ENCODE assay signal across 26 cellular contexts in the genomic region with DNA sequence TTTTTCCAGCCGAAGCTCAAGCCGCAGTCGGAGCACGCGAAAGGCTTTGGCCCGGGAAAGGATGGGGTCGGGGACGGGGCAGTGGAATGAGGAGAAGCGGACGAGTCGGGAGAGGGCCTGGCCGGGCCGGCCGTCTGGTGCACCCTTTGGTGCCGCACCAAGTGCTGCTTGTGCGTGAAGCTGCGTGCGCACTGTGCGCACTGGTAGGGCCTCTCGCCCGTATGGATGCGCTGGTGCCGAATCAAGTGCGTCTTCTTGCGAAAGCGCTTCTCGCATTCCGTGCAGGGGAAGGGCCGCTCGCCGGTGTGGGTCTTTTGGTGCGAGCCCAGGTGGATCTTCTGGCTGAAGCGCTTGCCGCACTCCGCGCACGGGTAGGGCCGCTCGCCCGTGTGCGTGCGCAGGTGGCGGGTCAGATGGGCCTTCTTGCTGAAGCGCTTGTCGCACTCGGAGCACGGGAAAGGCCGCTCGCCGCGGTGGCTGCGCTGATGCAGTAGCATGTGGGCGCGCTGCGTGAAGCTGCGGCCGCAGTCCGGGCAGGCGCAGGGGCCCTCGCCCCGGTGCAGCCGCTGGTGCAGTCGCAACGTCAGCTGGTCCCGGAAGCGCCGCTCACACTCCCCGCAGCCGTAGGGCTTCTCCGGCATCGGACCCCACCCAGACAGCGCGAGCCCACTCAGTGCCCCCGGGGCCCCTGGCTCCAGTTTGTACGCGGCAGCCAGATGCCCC. TPM values are rescaled to one million over a fixed set of nuclear protein-coding genes. Genes with fewer than 3 reads are reported as not detected.
DNase-seq lines count a peak whose midpoint lies in the region; ATAC-seq and TF ChIP-seq lines count a peak whose summit lies in the region.
"Had no signal": no experiment of that assay in that cellular context is flagged by ENCODE, and none has a peak within 500 bp of the region (broad histone marks: within the 10 kb centered on the region; RNA-seq: fewer than 3 reads in every experiment).

No MANE protein-coding gene starts in this region.

- no peaks in the 10 kb centered on the region for H3F3A ChIP-seq in neural cell (ENCODE audit: insufficient read depth, low read length, poor library complexity, severe bottlenecking)

- H3K9ac ChIP-seq in neural cell (ENCODE audit: low read length), result no peak overlapping the region
- H3K9ac ChIP-seq: BLaER1, GM23248 had no signal

- no peak for TF ChIP-seq RAD21 in neural cell (conservative IDR thresholded peaks at IDR 0.05)

- H4K20me1 ChIP-seq in neural cell (ENCODE audit: insufficient read depth), result no peaks in the 10 kb centered on the region

- H3K4me3 ChIP-seq in neural cell (ENCODE audit: low read length) (peak overlapping the region; percentile 3), brain microvascular endothelial cell (ENCODE audit: low read depth, low read length) (no peak overlapping the region)
- H3K4me3 ChIP-seq: BLaER1, colonic mucosa, GM23248, sigmoid colon, SJSA1 had no signal

- ATAC-seq in Right ventricle myocardium superior (ENCODE audit: poor library complexity), result peak; percentile 34
- no peak for ATAC-seq in Right ventricle myocardium inferior
- ATAC-seq in left ventricle myocardium superior, result peak; percentile 26
- no peak for ATAC-seq in HG03097 (IDR thresholded peaks at IDR 0.05; ENCODE audit: low FRiP score, unreplicated experiment)

- H3K27me3 ChIP-seq in neural cell (ENCODE audit: insufficient read depth, low read depth, low read length), result peaks cover 43% of the 10 kb centered on the region
- H3K27me3 ChIP-seq in brain microvascular endothelial cell (replicated peaks), result peaks cover 76% of the 10 kb centered on the region
- H3K27me3 ChIP-seq: BLaER1, neutrophil had no signal

- H3K27ac ChIP-seq in neural cell (ENCODE audit: low read length), result no peak overlapping the region
- no peak overlapping the region for H3K27ac ChIP-seq in brain microvascular endothelial cell
- H3K27ac ChIP-seq: 22Rv1, BLaER1, colonic mucosa, foreskin keratinocyte, GM23248, sigmoid colon, SJSA1 had no signal

- no peak overlapping the region for H2AFZ ChIP-seq in neural cell (ENCODE audit: low read depth, low read length)
- H2AFZ ChIP-seq: GM23248 had no signal

- no peaks in the 10 kb centered on the region for H3K79me2 ChIP-seq in neural cell (replicated peaks; ENCODE audit: insufficient read depth, low read length)

- no peak for DNase-seq in Right ventricle myocardium superior
- DNase-seq in Right ventricle myocardium inferior (ENCODE audit: missing footprints), result no peak
- no peak for DNase-seq in left ventricle myocardium superior
- DNase-seq in ureter (ENCODE audit: low spot score), result peak; percentile 37
- DNase-seq in brain microvascular endothelial cell, result no peak
- no peak for DNase-seq in DMS79 treated with DMSO at 0.1 percent for 48 hours (lab: John Stamatoyannopoulos, UW)
- DNase-seq: activated CD8-positive, alpha-beta memory T cell treated with anti-CD3 and anti-CD28 coated beads, Interleukin-2, amount 50 U/mL, for 48 hours; activated gamma-delta T cell treated with Interleukin-2 at 50 U/mL for 16 hours; anterior cingulate cortex; colonic mucosa; DMS153; foreskin keratinocyte; GM23248; immature natural killer cell; NCI-H1092; NCI-H2081; NCI-H526 treated with DMSO at 0.1 percent for 48 hours; sigmoid colon; stimulated activated CD4-positive, alpha-beta T cell treated with anti-CD3 and anti-CD28 coated beads, Interleukin-2, amount 100 ng/mL, for 48 hours; T1000 had no signal

- H3K36me3 ChIP-seq in neural cell (ENCODE audit: insufficient read depth, low read length) (peaks cover 7% of the 10 kb centered on the region), brain microvascular endothelial cell (replicated peaks) (no peaks in the 10 kb centered on the region)
- H3K36me3 ChIP-seq: colonic mucosa, SJSA1 had no signal

- peaks cover 10% of the 10 kb centered on the region for H3K9me3 ChIP-seq in neural cell (ENCODE audit: low read length)
- H3K9me3 ChIP-seq: colonic mucosa, neutrophil, sigmoid colon had no signal

- in situ Hi-C loops in brain microvascular endothelial cell (cut with HindIII; ENCODE audit: low pct_ligation_motif_present, low sequenced_read_pairs), result no loop called here

- H3K9me2 ChIP-seq in neural cell (ENCODE audit: insufficient read depth, low read length), result no peaks in the 10 kb centered on the region

- no peak overlapping the region for H3K4me2 ChIP-seq in neural cell (ENCODE audit: low read length)
- H3K4me2 ChIP-seq: BLaER1 had no signal

- TF ChIP-seq CTCF in neural cell (IDR thresholded peaks at IDR 0.05; ENCODE audit: poor library complexity, severe bottlenecking), result no peak
- TF ChIP-seq CTCF in brain microvascular endothelial cell (IDR thresholded peaks at IDR 0.05; ENCODE audit: low read depth, low read length, missing control alignments), result no peak

- intact Hi-C loops in Right ventricle myocardium superior (cut with DNase I) (no loop called here), Right ventricle myocardium inferior (cut with DNase I) (no loop called here), left ventricle myocardium superior (cut with micrococcal nuclease) (no loop called here)

- no peak for TF ChIP-seq EP300 in neural cell (conservative IDR thresholded peaks at IDR 0.05; ENCODE audit: poor library complexity, severe bottlenecking)

TF ChIP-seq in neural cell, 6 proteins besides CTCF, POLR2A, EP300 and RAD21:
- TF ChIP-seq SMC3 (conservative IDR thresholded peaks at IDR 0.05; ENCODE audit: poor library complexity) (no peak), EZH2 (IDR thresholded peaks at IDR 0.05; ENCODE audit: borderline replicate concordance, insufficient read depth, low read length, poor library complexity, severe bottlenecking) (no peak), TAF1 (IDR thresholded peaks at IDR 0.05; ENCODE audit: low read depth) (no peak), MXI1 (conservative IDR thresholded peaks at IDR 0.05; ENCODE audit: poor library complexity, severe bottlenecking) (no peak), POLR2AphosphoS5 (IDR thresholded peaks at IDR 0.05) (no peak)
- TF ChIP-seq, protein P1, sequence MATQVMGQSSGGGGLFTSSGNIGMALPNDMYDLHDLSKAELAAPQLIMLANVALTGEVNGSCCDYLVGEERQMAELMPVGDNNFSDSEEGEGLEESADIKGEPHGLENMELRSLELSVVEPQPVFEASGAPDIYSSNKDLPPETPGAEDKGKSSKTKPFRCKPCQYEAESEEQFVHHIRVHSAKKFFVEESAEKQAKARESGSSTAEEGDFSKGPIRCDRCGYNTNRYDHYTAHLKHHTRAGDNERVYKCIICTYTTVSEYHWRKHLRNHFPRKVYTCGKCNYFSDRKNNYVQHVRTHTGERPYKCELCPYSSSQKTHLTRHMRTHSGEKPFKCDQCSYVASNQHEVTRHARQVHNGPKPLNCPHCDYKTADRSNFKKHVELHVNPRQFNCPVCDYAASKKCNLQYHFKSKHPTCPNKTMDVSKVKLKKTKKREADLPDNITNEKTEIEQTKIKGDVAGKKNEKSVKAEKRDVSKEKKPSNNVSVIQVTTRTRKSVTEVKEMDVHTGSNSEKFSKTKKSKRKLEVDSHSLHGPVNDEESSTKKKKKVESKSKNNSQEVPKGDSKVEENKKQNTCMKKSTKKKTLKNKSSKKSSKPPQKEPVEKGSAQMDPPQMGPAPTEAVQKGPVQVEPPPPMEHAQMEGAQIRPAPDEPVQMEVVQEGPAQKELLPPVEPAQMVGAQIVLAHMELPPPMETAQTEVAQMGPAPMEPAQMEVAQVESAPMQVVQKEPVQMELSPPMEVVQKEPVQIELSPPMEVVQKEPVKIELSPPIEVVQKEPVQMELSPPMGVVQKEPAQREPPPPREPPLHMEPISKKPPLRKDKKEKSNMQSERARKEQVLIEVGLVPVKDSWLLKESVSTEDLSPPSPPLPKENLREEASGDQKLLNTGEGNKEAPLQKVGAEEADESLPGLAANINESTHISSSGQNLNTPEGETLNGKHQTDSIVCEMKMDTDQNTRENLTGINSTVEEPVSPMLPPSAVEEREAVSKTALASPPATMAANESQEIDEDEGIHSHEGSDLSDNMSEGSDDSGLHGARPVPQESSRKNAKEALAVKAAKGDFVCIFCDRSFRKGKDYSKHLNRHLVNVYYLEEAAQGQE (IDR thresholded peaks at IDR 0.05; ENCODE audit: borderline replicate concordance), result no peak

RNA-seq across cellular contexts. Expression of a gene that starts 7.8 kb away (rescaled TPM):
- total RNA-seq in Right ventricle myocardium superior, result 5.2 TPM
- total RNA-seq in Right ventricle myocardium inferior, result 7.0 TPM
- 7.8 TPM for total RNA-seq in left ventricle myocardium superior
- polyA plus RNA-seq in neural cell, result 11.9 and 12.8 TPM in 2 replicates
- 12.2 and 14.9 TPM in 2 replicates for polyA minus RNA-seq in neural cell
- total RNA-seq in ureter, result 9.7 TPM
- total RNA-seq: GM23248, SJSA1 had no signal
- polyA plus RNA-seq: GM23248 had no signal

Comparison
In these comparisons a context has a peak if more than half of its experiments do, and no peak if none do; other contexts are left out.
1. ATAC-seq: peak in Right ventricle myocardium superior (single experiment) and left ventricle myocardium superior (single experiment); none in Right ventricle myocardium inferior (single experiment) and HG03097 (single experiment).